Comparison of ENCODE assay signal across 16 cellular contexts in genomic region chr11:69971741-69972140, GRCh38.
DNase-seq lines count a peak whose midpoint lies in the region; ATAC-seq, FAIRE-seq and TF ChIP-seq lines count a peak whose summit lies in the region.
"Had no signal": no experiment of that assay in that cellular context is flagged by ENCODE, and none has a peak within 500 bp of the region (broad histone marks: within the 10 kb centered on the region; RNA-seq: fewer than 3 reads in every experiment).

No MANE protein-coding gene starts in this region.

- FAIRE-seq in K562 (lab: Jason Lieb, UNC): no peak
- FAIRE-seq: GM19239, H54 had no signal

- H3K4me3 Mint-ChIP-seq in activated CD4-positive, alpha-beta T cell treated with anti-CD3 and anti-CD28 coated beads for 36 hours: no peak overlapping the region
- H3K4me3 Mint-ChIP-seq in CD4-positive, CD25-positive, alpha-beta regulatory T cell: no peak overlapping the region
- H3K4me3 Mint-ChIP-seq in T-cell: no peak overlapping the region

- H3K4me1 ChIP-seq in CD4-positive, CD25-positive, alpha-beta regulatory T cell (ENCODE audit: control insufficient read depth, insufficient read depth, low read length, poor library complexity, severe bottlenecking): no peaks in the 10 kb centered on the region
- H3K4me1 ChIP-seq in K562 (replicated peaks in 1 of 2; ENCODE audit: control insufficient read depth in 2 of 2, insufficient read depth in 2 of 2, low read length in 2 of 2) (peaks cover 11 to 30% of the 10 kb centered on the region in 2 experiments; a peak in 4 of 5 replicates), osteoblast (ENCODE audit: insufficient read depth, low read length) (no peaks in the 10 kb centered on the region), left lung (peaks cover 0 to 5% of the 10 kb centered on the region in 2 donors)

- H3K9me3 Mint-ChIP-seq in activated CD4-positive, alpha-beta T cell treated with anti-CD3 and anti-CD28 coated beads for 36 hours (ENCODE audit: low read depth): no peaks in the 10 kb centered on the region
- peaks cover 0 to 1% (median 0%) of the 10 kb centered on the region in 7 donors for H3K9me3 Mint-ChIP-seq in CD4-positive, CD25-positive, alpha-beta regulatory T cell
- H3K9me3 Mint-ChIP-seq in T-cell: no peaks in the 10 kb centered on the region

- no peaks in the 10 kb centered on the region for H4K20me1 ChIP-seq in K562 (replicated peaks; ENCODE audit: control insufficient read depth, insufficient read depth, low read length)
- no peaks in the 10 kb centered on the region for H4K20me1 ChIP-seq in osteoblast (ENCODE audit: insufficient read depth, low read length)

- POLR2A ChIA-PET in activated CD4-positive, alpha-beta T cell treated with anti-CD3 and anti-CD28 coated beads for 36 hours (lab: Charles Lee): no interaction called here
- POLR2A ChIA-PET in K562 (lab: Yijun Ruan, JAX): interaction anchor here (0.7 kb wide), 1 partner anchor 17 kb away, joined by 3 read pairs; no protein-coding TSS in a partner anchor
- POLR2A ChIA-PET in T-cell (lab: Charles Lee): no interaction called here

- no peaks in the 10 kb centered on the region for H3K9me3 ChIP-seq in CD4-positive, CD25-positive, alpha-beta regulatory T cell (ENCODE audit: control insufficient read depth in 2 of 2, low read length in 2 of 2)
- H3K9me3 ChIP-seq in K562 (replicated peaks; ENCODE audit: control insufficient read depth, insufficient read depth, low read depth, low read length) (no peaks in the 10 kb centered on the region), osteoblast (ENCODE audit: low read depth, low read length) (no peaks in the 10 kb centered on the region), left lung (no peaks in the 10 kb centered on the region)

- CTCF ChIA-PET in activated CD4-positive, alpha-beta T cell treated with anti-CD3 and anti-CD28 coated beads for 36 hours (lab: Charles Lee): interaction anchor here (0.6 kb wide), 1 partner anchor 54 kb away, joined by 3 read pairs; no protein-coding TSS in a partner anchor
- CTCF ChIA-PET in K562 (lab: Yijun Ruan, JAX; ENCODE audit: low intra/inter-chr PET ratio): no interaction called here
- CTCF ChIA-PET in T-cell (lab: Charles Lee): no interaction called here

- DNase-seq in activated CD4-positive, alpha-beta T cell treated with anti-CD3 and anti-CD28 coated beads for 36 hours: peak; percentile 52
- no peak for DNase-seq in activated CD4-positive, alpha-beta T cell treated with anti-CD3 and anti-CD28 coated beads, Interleukin-2, amount 50 U/mL, for 1 hour
- peak in 1 of 3 donors; percentile 14 for DNase-seq in CD4-positive, CD25-positive, alpha-beta regulatory T cell
- DNase-seq in K562 (ENCODE audit: extremely low read depth in 1 of 4, low spot score in 3 of 4) (no peak), osteoblast (ENCODE audit: insufficient read length, low spot score, missing footprints) (peak; percentile 41), left lung (no peak), T-cell (no peak)
- DNase-seq: NCI-H1436, NCI-H2081, NCI-H510A, NCI-H82, PC-3 had no signal

- H2AFZ ChIP-seq in K562 (ENCODE audit: low read depth, low read length) (peak overlapping the region; percentile 94; the same call in 1 of the 2 replicates), osteoblast (ENCODE audit: low read length) (no peak overlapping the region)

- H3K79me2 ChIP-seq in K562 (ENCODE audit: control insufficient read depth, insufficient read depth, low read length): no peaks in the 10 kb centered on the region
- no peaks in the 10 kb centered on the region for H3K79me2 ChIP-seq in osteoblast (ENCODE audit: insufficient read depth, low read length)

- 82% methylated on average over 11 of the region's 11 CpGs for WGBS in K562 (ENCODE audit: insufficient coverage, low coverage, missing lambda C conversion rate)

- intact Hi-C loops in activated CD4-positive, alpha-beta T cell treated with anti-CD3 and anti-CD28 coated beads for 36 hours (cut with DNase I, micrococcal nuclease): no loop called here
- intact Hi-C loops in K562 (cut with micrococcal nuclease) (no loop called here), left lung (cut with DNase I) (no loop called here)

- no peaks in the 10 kb centered on the region for H3K27me3 ChIP-seq in CD4-positive, CD25-positive, alpha-beta regulatory T cell (ENCODE audit: control insufficient read depth, insufficient read depth, low read length)
- H3K27me3 ChIP-seq in K562 (ENCODE audit: control insufficient read depth in 2 of 2, insufficient read depth in 2 of 2, low read length in 2 of 2) (no peaks in the 10 kb centered on the region; a peak in 1 of 5 replicates), osteoblast (ENCODE audit: insufficient read depth, low read length) (peaks cover 21% of the 10 kb centered on the region), left lung (peaks cover 0 to 44% of the 10 kb centered on the region in 2 donors)

- in situ Hi-C loops in K562 (cut with MboI): no loop called here

- peak; percentile 38 for ATAC-seq in activated CD4-positive, alpha-beta T cell treated with anti-CD3 and anti-CD28 coated beads for 36 hours
- no peak for ATAC-seq in CD4-positive, CD25-positive, alpha-beta regulatory T cell (ENCODE audit: low read depth in 2 of 2)
- ATAC-seq in K562: no peak
- ATAC-seq in HG03175 (IDR thresholded peaks at IDR 0.05; ENCODE audit: unreplicated experiment): no peak
- ATAC-seq in left lung: no peak
- no peak for ATAC-seq in T-cell (replicated peaks in 1 of 4)
- ATAC-seq: PC-3 had no signal

- no peaks in the 10 kb centered on the region for H3K36me3 ChIP-seq in CD4-positive, CD25-positive, alpha-beta regulatory T cell (ENCODE audit: control insufficient read depth, insufficient read depth, low read length)
- H3K36me3 ChIP-seq in K562 (ENCODE audit: control insufficient read depth, insufficient read depth, low read length) (no peaks in the 10 kb centered on the region), osteoblast (ENCODE audit: insufficient read depth, low read length) (no peaks in the 10 kb centered on the region), left lung (no peaks in the 10 kb centered on the region)

- no peak overlapping the region for H3K27ac Mint-ChIP-seq in activated CD4-positive, alpha-beta T cell treated with anti-CD3 and anti-CD28 coated beads for 36 hours
- peak overlapping the region in 1 of 3 donors; percentile 78 for H3K27ac Mint-ChIP-seq in CD4-positive, CD25-positive, alpha-beta regulatory T cell
- peak overlapping the region in 1 of 2 donors; percentile 23 for H3K27ac Mint-ChIP-seq in T-cell

- H3K36me3 Mint-ChIP-seq in activated CD4-positive, alpha-beta T cell treated with anti-CD3 and anti-CD28 coated beads for 36 hours (ENCODE audit: low read depth): no peaks in the 10 kb centered on the region
- H3K36me3 Mint-ChIP-seq in CD4-positive, CD25-positive, alpha-beta regulatory T cell: no peaks in the 10 kb centered on the region
- H3K36me3 Mint-ChIP-seq in T-cell: no peaks in the 10 kb centered on the region

- peak overlapping the region; percentile 15 for H3K27ac ChIP-seq in CD4-positive, CD25-positive, alpha-beta regulatory T cell (ENCODE audit: insufficient read depth, low read length, poor library complexity, severe bottlenecking)
- H3K27ac ChIP-seq in K562 (ENCODE audit: extremely low read depth, low read depth, low read length) (no peak overlapping the region), osteoblast (ENCODE audit: low read depth, low read length) (no peak overlapping the region), left lung (no peak overlapping the region)
- H3K27ac ChIP-seq: C4-2B had no signal

- TF ChIP-seq CTCF in K562 (IDR thresholded peaks at IDR 0.05 in 2 of 3, conservative IDR thresholded peaks at IDR 0.05 in 1 of 3; ENCODE audit: insufficient read depth in 2 of 3, low read depth in 1 of 3, low read length in 3 of 3): no peak
- TF ChIP-seq CTCF in osteoblast (IDR thresholded peaks at IDR 0.05; ENCODE audit: extremely low read depth, low read depth, low read length): no peak
- no peak for TF ChIP-seq CTCF in left lung (IDR thresholded peaks at IDR 0.05)

- H3K4me2 ChIP-seq in K562 (ENCODE audit: insufficient read depth, low read length) (no peak overlapping the region), osteoblast (ENCODE audit: insufficient read depth, low read length) (no peak overlapping the region)

- no peak for TF ChIP-seq EP300 in K562 (IDR thresholded peaks at IDR 0.05; ENCODE audit: low read length)

- no peak overlapping the region; a peak in 1 of 4 replicates for H3K9ac ChIP-seq in K562 (ENCODE audit: insufficient read depth in 1 of 2, low read depth in 2 of 2, low read length in 2 of 2)

- peaks cover 8% of the 10 kb centered on the region for H3K27me3 Mint-ChIP-seq in activated CD4-positive, alpha-beta T cell treated with anti-CD3 and anti-CD28 coated beads for 36 hours
- no peaks in the 10 kb centered on the region for H3K27me3 Mint-ChIP-seq in CD4-positive, CD25-positive, alpha-beta regulatory T cell
- H3K27me3 Mint-ChIP-seq in T-cell: peaks cover 3 to 12% of the 10 kb centered on the region in 2 donors

- no peak for TF ChIP-seq POLR2A in K562 (conservative IDR thresholded peaks at IDR 0.05)

- TF ChIP-seq RAD21 in K562 (CRISPR knock-in tag; conservative IDR thresholded peaks at IDR 0.05 in 1 of 2, IDR thresholded peaks at IDR 0.05 in 1 of 2): no peak

- peaks cover 14% of the 10 kb centered on the region for H3K4me1 Mint-ChIP-seq in activated CD4-positive, alpha-beta T cell treated with anti-CD3 and anti-CD28 coated beads for 36 hours
- peaks cover 0 to 13% (median 0%) of the 10 kb centered on the region in 4 donors for H3K4me1 Mint-ChIP-seq in CD4-positive, CD25-positive, alpha-beta regulatory T cell
- H3K4me1 Mint-ChIP-seq in T-cell: peaks cover 6 to 16% (median 9%) of the 10 kb centered on the region in 3 donors

- H3K9me1 ChIP-seq in K562 (ENCODE audit: control insufficient read depth, insufficient read depth, low read length): no peaks in the 10 kb centered on the region

- BruUV-seq in K562 (replicated peaks; lab: Mats Ljungman, UMichigan): no TSS peak

- no peak overlapping the region for H3K4me3 ChIP-seq in CD4-positive, CD25-positive, alpha-beta regulatory T cell (ENCODE audit: low read depth, low read length)
- H3K4me3 ChIP-seq in K562: no peak overlapping the region
- no peak overlapping the region for H3K4me3 ChIP-seq in osteoblast (ENCODE audit: insufficient read depth, low read length)
- H3K4me3 ChIP-seq in left lung: no peak overlapping the region

TF ChIP-seq in K562, 482 proteins besides CTCF, POLR2A, EP300 and RAD21 (continues in another document):
- TF ChIP-seq XRCC3 (IDR thresholded peaks at IDR 0.05): no peak
- TF ChIP-seq, protein P1, sequence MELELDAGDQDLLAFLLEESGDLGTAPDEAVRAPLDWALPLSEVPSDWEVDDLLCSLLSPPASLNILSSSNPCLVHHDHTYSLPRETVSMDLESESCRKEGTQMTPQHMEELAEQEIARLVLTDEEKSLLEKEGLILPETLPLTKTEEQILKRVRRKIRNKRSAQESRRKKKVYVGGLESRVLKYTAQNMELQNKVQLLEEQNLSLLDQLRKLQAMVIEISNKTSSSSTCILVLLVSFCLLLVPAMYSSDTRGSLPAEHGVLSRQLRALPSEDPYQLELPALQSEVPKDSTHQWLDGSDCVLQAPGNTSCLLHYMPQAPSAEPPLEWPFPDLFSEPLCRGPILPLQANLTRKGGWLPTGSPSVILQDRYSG (tag; conservative IDR thresholded peaks at IDR 0.05; ENCODE audit: low read depth): no peak
- no peak for TF ChIP-seq HNRNPLL (IDR thresholded peaks at IDR 0.05; ENCODE audit: low read depth, low read length, poor library complexity, severe bottlenecking)
- no peak for TF ChIP-seq RBM25 (IDR thresholded peaks at IDR 0.05; ENCODE audit: low read depth, low read length, severe bottlenecking)
- no peak for TF ChIP-seq YBX1 (IDR thresholded peaks at IDR 0.05)

Comparison
In these comparisons a context has a peak if more than half of its experiments do, and no peak if none do; other contexts are left out.
1. DNase-seq: peak in activated CD4-positive, alpha-beta T cell treated with anti-CD3 and anti-CD28 coated beads for 36 hours (single experiment) and osteoblast (single experiment); none in activated CD4-positive, alpha-beta T cell treated with anti-CD3 and anti-CD28 coated beads, Interleukin-2, amount 50 U/mL, for 1 hour (single experiment), K562 (0 of 4), left lung (0 of 2) and T-cell (0 of 34).